In the genomic region with DNA sequence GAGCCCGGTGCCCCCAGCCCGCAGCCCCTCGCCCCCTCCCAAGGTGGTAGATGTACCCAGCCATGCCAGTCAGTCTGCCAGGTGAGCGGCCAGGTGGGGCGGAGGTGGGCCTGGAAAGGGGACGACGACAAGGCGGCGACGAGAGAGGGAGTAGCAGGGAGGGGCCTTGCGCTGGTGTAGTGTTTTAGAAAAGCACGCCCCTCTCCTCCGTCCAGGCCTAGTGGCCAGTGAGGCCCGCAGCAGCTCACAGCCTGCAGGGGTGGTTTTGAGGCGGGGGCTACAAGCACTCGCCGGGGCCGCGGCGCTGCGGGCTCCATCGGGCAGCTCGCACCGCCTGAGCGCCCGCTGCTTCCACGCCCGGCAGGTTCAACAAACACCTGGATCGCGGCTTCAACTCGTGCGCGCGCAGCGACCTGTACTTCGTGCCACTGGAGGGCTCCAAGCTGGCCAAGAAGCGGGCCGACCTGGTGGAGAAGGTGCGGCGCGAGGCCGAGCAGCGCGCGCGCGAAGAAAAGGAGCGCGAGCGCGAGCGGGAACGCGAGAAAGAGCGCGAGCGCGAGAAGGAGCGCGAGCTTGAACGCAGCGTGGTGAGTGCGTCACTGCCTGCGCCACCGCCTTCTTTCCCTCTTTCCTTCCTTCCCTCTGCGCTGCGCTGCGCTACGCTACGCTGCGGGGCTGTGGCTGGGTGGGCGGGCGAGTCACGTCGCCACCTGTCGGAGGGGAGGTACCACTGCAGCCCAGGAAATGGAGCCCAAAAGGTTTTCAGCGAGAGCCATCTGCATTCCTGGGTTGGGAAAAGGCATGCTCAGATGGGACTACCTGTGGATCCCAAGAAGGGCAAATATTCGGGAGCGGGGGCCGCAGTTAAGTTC, we compare ENCODE assay signal across 8 cellular contexts. TPM values are rescaled to one million over a fixed set of nuclear protein-coding genes. Genes with fewer than 3 reads are reported as not detected.
DNase-seq lines count a peak whose midpoint lies in the region; ATAC-seq and TF ChIP-seq lines count a peak whose summit lies in the region.

No MANE protein-coding gene starts in this region.

- peak; percentile 95 for TF ChIP-seq CTCF in coronary artery (IDR thresholded peaks at IDR 0.05)

- CTCF ChIA-PET in activated CD4-positive, alpha-beta T cell treated with anti-CD3 and anti-CD28 coated beads, Interleukin-2, amount 10 ng/mL, durations not matched to agents 7 days and 5 days (lab: Charles Lee) = interaction anchor here (0.6 to 17.8 kb wide), 32 partner anchors 9 to 602 kb away, joined by 3 to 388 read pairs (median 4); partner anchors contain the start of genes ATN1, C1RL, CDCA3 and LPCAT3

- peak overlapping the region; percentile 92 to 95 for H3K27ac ChIP-seq in coronary artery

- ATAC-seq in HG03460 (IDR thresholded peaks at IDR 0.05; ENCODE audit: unreplicated experiment) = peak; percentile 86

- DNase-seq in C1 segment of cervical spinal cord (lab: John Stamatoyannopoulos, UW) (peak; percentile 45 to 95 (median 84)), GM19240 (ENCODE audit: insufficient read length, low spot score) (peak; percentile 67), NCI-H526 treated with DMSO at 0.1 percent for 48 hours (lab: John Stamatoyannopoulos, UW) (peak; percentile 95), coronary artery (ENCODE audit: low spot score) (peak; percentile 95), left kidney (ENCODE audit: low read depth, low spot score) (peak; percentile 99)
- DNase-seq in activated CD4-positive, alpha-beta T cell treated with anti-CD3 and anti-CD28 coated beads, Interleukin-2, amount 10 ng/mL, durations not matched to agents 7 days and 5 days = peak; percentile 95
- peak; percentile 91 to 92 for DNase-seq in stimulated activated CD4-positive, alpha-beta T cell treated with anti-CD3 and anti-CD28 coated beads, Interleukin-2, amount 100 ng/mL, for 24 hours

- peak overlapping the region; percentile 97 for H3K27ac Mint-ChIP-seq in activated CD4-positive, alpha-beta T cell treated with anti-CD3 and anti-CD28 coated beads, Interleukin-2, amount 10 ng/mL, durations not matched to agents 7 days and 5 days

- H3K4me3 ChIP-seq in coronary artery = peak overlapping the region; percentile 89

- peaks cover 59% of the 10 kb centered on the region for H3K4me1 Mint-ChIP-seq in activated CD4-positive, alpha-beta T cell treated with anti-CD3 and anti-CD28 coated beads, Interleukin-2, amount 10 ng/mL, durations not matched to agents 7 days and 5 days

- H3K36me3 Mint-ChIP-seq in activated CD4-positive, alpha-beta T cell treated with anti-CD3 and anti-CD28 coated beads, Interleukin-2, amount 10 ng/mL, durations not matched to agents 7 days and 5 days (ENCODE audit: low read depth) = peaks cover 32% of the 10 kb centered on the region

- no peaks in the 10 kb centered on the region for H3K27me3 Mint-ChIP-seq in activated CD4-positive, alpha-beta T cell treated with anti-CD3 and anti-CD28 coated beads, Interleukin-2, amount 10 ng/mL, durations not matched to agents 7 days and 5 days

- H3K9me3 Mint-ChIP-seq in activated CD4-positive, alpha-beta T cell treated with anti-CD3 and anti-CD28 coated beads, Interleukin-2, amount 10 ng/mL, durations not matched to agents 7 days and 5 days = no peaks in the 10 kb centered on the region

- H3K4me3 Mint-ChIP-seq in activated CD4-positive, alpha-beta T cell treated with anti-CD3 and anti-CD28 coated beads, Interleukin-2, amount 10 ng/mL, durations not matched to agents 7 days and 5 days = peak overlapping the region; percentile 81

- POLR2A ChIA-PET in activated CD4-positive, alpha-beta T cell treated with anti-CD3 and anti-CD28 coated beads, Interleukin-2, amount 10 ng/mL, durations not matched to agents 7 days and 5 days (lab: Charles Lee) = interaction anchor here (0.8 to 1.1 kb wide), 3 partner anchors 14 to 65 kb away, joined by 3 to 4 read pairs (median 3); partner anchors contain the start of gene SPSB2

RNA-seq across cellular contexts. Expression of gene RNU7-1, which starts 5.9 kb away (rescaled TPM):
- total RNA-seq in activated CD4-positive, alpha-beta T cell treated with anti-CD3 and anti-CD28 coated beads, Interleukin-2, amount 10 ng/mL, durations not matched to agents 7 days and 5 days = not detected

RNA-seq across cellular contexts. Expression of gene C12orf57, which starts 6.1 kb away (rescaled TPM):
- 100 to 1,000 TPM; 156 to 181 TPM for total RNA-seq in activated CD4-positive, alpha-beta T cell treated with anti-CD3 and anti-CD28 coated beads, Interleukin-2, amount 10 ng/mL, durations not matched to agents 7 days and 5 days

RNA-seq across cellular contexts. Expression of gene ATN1, which starts 10.0 kb away (rescaled TPM):
- 10 to 100 TPM; 27.3 to 27.6 TPM for total RNA-seq in activated CD4-positive, alpha-beta T cell treated with anti-CD3 and anti-CD28 coated beads, Interleukin-2, amount 10 ng/mL, durations not matched to agents 7 days and 5 days

RNA-seq across cellular contexts. Expression of gene PTPN6, which starts 13.4 kb away (rescaled TPM):
- total RNA-seq in activated CD4-positive, alpha-beta T cell treated with anti-CD3 and anti-CD28 coated beads, Interleukin-2, amount 10 ng/mL, durations not matched to agents 7 days and 5 days = 100 to 1,000 TPM; 346 to 354 TPM

RNA-seq across cellular contexts. Expression of gene ENO2, which starts 23.3 kb away (rescaled TPM):
- 100 to 1,000 TPM; 156 to 160 TPM for total RNA-seq in activated CD4-positive, alpha-beta T cell treated with anti-CD3 and anti-CD28 coated beads, Interleukin-2, amount 10 ng/mL, durations not matched to agents 7 days and 5 days

Comparison
In these comparisons a context has a peak if more than half of its experiments do, and no peak if none do; other contexts are left out.
1. Peak in every context shown above with its lines: DNase-seq, ATAC-seq, H3K4me3 ChIP-seq and H3K27ac ChIP-seq.